ENCODE assay signal across 2 cellular contexts in the genomic region with DNA sequence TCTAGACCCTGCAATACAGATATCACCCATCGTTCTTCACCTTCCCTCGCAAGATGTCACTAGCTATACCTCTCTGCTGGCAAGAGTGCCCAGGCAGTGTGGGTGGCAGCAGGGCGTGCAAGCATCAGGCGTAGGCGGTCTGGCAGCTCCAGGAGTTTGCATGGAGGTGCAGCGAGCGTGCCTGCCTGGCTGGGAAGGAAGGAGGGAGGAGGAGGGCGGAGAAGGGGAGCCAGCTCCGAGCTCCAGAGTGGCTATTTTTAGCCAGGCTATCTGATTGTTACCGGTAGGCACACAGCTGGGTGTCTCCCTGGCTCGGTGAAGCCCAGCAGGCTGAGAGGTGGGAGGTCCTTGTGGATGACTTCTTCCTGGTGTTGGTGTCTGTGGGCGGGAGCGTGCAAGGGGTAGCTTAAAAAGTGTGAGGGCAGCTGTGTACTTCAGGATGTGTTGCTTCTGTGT.
TF ChIP-seq lines count a peak whose summit lies in the region.

No MANE protein-coding gene starts in this region.

TF ChIP-seq in IMR-90, 13 proteins besides CTCF, POLR2A, EP300 and RAD21 (continued from another document):
- TF ChIP-seq RFX5 (IDR thresholded peaks at IDR 0.05; ENCODE audit: low read depth, low read length) = no peak
- TF ChIP-seq SMC3 (IDR thresholded peaks at IDR 0.05; ENCODE audit: low read depth, low read length) = no peak
- TF ChIP-seq CEBPB (IDR thresholded peaks at IDR 0.05; ENCODE audit: low read depth, low read length) = no peak
- TF ChIP-seq CHD1 (IDR thresholded peaks at IDR 0.05; ENCODE audit: low read depth, low read length) = no peak
- no peak for TF ChIP-seq MAZ (IDR thresholded peaks at IDR 0.05; ENCODE audit: borderline replicate concordance, low read depth, low read length)
- TF ChIP-seq MAFK (IDR thresholded peaks at IDR 0.05; ENCODE audit: low read depth, low read length) = no peak
- TF ChIP-seq, protein P1, sequence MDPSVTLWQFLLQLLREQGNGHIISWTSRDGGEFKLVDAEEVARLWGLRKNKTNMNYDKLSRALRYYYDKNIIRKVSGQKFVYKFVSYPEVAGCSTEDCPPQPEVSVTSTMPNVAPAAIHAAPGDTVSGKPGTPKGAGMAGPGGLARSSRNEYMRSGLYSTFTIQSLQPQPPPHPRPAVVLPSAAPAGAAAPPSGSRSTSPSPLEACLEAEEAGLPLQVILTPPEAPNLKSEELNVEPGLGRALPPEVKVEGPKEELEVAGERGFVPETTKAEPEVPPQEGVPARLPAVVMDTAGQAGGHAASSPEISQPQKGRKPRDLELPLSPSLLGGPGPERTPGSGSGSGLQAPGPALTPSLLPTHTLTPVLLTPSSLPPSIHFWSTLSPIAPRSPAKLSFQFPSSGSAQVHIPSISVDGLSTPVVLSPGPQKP (IDR thresholded peaks at IDR 0.05; ENCODE audit: borderline replicate concordance, low read depth, low read length) = no peak
- no peak for TF ChIP-seq FOS (IDR thresholded peaks at IDR 0.05; ENCODE audit: low read depth, low read length)
- TF ChIP-seq MXI1 (IDR thresholded peaks at IDR 0.05; ENCODE audit: borderline replicate concordance, low read depth, low read length) = no peak

TF ChIP-seq in SK-N-SH treated with all-trans-retinoic acid at 6 μM for 48 hours, 23 proteins besides CTCF, POLR2A, EP300 and RAD21 (continued from another document):
- TF ChIP-seq, protein P2, sequence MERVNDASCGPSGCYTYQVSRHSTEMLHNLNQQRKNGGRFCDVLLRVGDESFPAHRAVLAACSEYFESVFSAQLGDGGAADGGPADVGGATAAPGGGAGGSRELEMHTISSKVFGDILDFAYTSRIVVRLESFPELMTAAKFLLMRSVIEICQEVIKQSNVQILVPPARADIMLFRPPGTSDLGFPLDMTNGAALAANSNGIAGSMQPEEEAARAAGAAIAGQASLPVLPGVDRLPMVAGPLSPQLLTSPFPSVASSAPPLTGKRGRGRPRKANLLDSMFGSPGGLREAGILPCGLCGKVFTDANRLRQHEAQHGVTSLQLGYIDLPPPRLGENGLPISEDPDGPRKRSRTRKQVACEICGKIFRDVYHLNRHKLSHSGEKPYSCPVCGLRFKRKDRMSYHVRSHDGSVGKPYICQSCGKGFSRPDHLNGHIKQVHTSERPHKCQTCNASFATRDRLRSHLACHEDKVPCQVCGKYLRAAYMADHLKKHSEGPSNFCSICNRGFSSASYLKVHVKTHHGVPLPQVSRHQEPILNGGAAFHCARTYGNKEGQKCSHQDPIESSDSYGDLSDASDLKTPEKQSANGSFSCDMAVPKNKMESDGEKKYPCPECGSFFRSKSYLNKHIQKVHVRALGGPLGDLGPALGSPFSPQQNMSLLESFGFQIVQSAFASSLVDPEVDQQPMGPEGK (CRISPR knock-in tag; IDR thresholded peaks at IDR 0.05; ENCODE audit: borderline replicate concordance) = no peak
- TF ChIP-seq RARB (CRISPR knock-in tag; IDR thresholded peaks at IDR 0.05) (no peak), CSDC2 (CRISPR knock-in tag; IDR thresholded peaks at IDR 0.05) (no peak), ESRRG (CRISPR knock-in tag; IDR thresholded peaks at IDR 0.05) (no peak), ARNTL (CRISPR knock-in tag; IDR thresholded peaks at IDR 0.05; ENCODE audit: borderline replicate concordance, low read depth) (no peak), TOX (CRISPR knock-in tag; IDR thresholded peaks at IDR 0.05; ENCODE audit: borderline replicate concordance) (no peak), ZFP30 (CRISPR knock-in tag; IDR thresholded peaks at IDR 0.05) (no peak), SNAI2 (CRISPR knock-in tag; IDR thresholded peaks at IDR 0.05) (no peak), ZFP3 (CRISPR knock-in tag; IDR thresholded peaks at IDR 0.05) (no peak)
